In genomic region chr5:109706065-109706464, GRCh38 we compare ENCODE assay signal across 3 cellular contexts.
TF ChIP-seq lines count a peak whose summit lies in the region.

No MANE protein-coding gene starts in this region.

TF ChIP-seq in SK-N-SH, 30 proteins besides CTCF, POLR2A, EP300 and RAD21:
- TF ChIP-seq, protein P1, sequence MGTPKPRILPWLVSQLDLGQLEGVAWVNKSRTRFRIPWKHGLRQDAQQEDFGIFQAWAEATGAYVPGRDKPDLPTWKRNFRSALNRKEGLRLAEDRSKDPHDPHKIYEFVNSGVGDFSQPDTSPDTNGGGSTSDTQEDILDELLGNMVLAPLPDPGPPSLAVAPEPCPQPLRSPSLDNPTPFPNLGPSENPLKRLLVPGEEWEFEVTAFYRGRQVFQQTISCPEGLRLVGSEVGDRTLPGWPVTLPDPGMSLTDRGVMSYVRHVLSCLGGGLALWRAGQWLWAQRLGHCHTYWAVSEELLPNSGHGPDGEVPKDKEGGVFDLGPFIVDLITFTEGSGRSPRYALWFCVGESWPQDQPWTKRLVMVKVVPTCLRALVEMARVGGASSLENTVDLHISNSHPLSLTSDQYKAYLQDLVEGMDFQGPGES (IDR thresholded peaks at IDR 0.05; ENCODE audit: low read depth, low read length), result no peak
- TF ChIP-seq MEF2A (IDR thresholded peaks at IDR 0.05; ENCODE audit: borderline replicate concordance, low read depth) (no peak), TAF1 (IDR thresholded peaks at IDR 0.05; ENCODE audit: borderline replicate concordance, low read depth, low read length) (no peak), POLR2AphosphoS5 (IDR thresholded peaks at IDR 0.05; ENCODE audit: low read depth, low read length) (no peak), EZH2phosphoT487 (IDR thresholded peaks at IDR 0.05; ENCODE audit: borderline replicate concordance, low read depth) (no peak), NFIC (IDR thresholded peaks at IDR 0.05; ENCODE audit: borderline replicate concordance) (no peak), GABPA (IDR thresholded peaks at IDR 0.05; ENCODE audit: low read depth) (no peak), TCF12 (IDR thresholded peaks at IDR 0.05) (no peak), YY1 (IDR thresholded peaks at IDR 0.05; ENCODE audit: low read depth) (no peak), FOSL2 (IDR thresholded peaks at IDR 0.05; ENCODE audit: borderline replicate concordance, low read depth) (no peak), GATA2 (CRISPR knock-in tag; IDR thresholded peaks at IDR 0.05) (no peak), MXI1 (IDR thresholded peaks at IDR 0.05; ENCODE audit: low read depth, low read length) (no peak)

TF ChIP-seq in SK-N-SH treated with all-trans-retinoic acid at 6 μM for 48 hours, 23 proteins besides CTCF, POLR2A, EP300 and RAD21:
- TF ChIP-seq ESRRG (CRISPR knock-in tag; IDR thresholded peaks at IDR 0.05) (no peak), ZFP3 (CRISPR knock-in tag; IDR thresholded peaks at IDR 0.05) (no peak), ZNF70 (CRISPR knock-in tag; IDR thresholded peaks at IDR 0.05) (no peak), ZFP30 (CRISPR knock-in tag; IDR thresholded peaks at IDR 0.05) (no peak), ARNTL (CRISPR knock-in tag; IDR thresholded peaks at IDR 0.05; ENCODE audit: borderline replicate concordance, low read depth) (no peak), SNAI2 (CRISPR knock-in tag; IDR thresholded peaks at IDR 0.05) (no peak), ZC3H10 (CRISPR knock-in tag; IDR thresholded peaks at IDR 0.05) (no peak), ZNF565 (CRISPR knock-in tag; conservative IDR thresholded peaks at IDR 0.05; ENCODE audit: low read depth) (no peak)
- TF ChIP-seq, protein P2, sequence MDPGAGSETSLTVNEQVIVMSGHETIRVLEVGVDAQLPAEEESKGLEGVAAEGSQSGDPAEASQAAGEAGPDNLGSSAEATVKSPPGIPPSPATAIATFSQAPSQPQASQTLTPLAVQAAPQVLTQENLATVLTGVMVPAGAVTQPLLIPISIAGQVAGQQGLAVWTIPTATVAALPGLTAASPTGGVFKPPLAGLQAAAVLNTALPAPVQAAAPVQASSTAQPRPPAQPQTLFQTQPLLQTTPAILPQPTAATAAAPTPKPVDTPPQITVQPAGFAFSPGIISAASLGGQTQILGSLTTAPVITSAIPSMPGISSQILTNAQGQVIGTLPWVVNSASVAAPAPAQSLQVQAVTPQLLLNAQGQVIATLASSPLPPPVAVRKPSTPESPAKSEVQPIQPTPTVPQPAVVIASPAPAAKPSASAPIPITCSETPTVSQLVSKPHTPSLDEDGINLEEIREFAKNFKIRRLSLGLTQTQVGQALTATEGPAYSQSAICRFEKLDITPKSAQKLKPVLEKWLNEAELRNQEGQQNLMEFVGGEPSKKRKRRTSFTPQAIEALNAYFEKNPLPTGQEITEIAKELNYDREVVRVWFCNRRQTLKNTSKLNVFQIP (CRISPR knock-in tag; IDR thresholded peaks at IDR 0.05; ENCODE audit: borderline replicate concordance, low read depth), result no peak

TF ChIP-seq in K562, 482 proteins besides CTCF, POLR2A, EP300 and RAD21:
- TF ChIP-seq HCFC1 (IDR thresholded peaks at IDR 0.05; ENCODE audit: low read depth, low read length) (no peak), MAFF (IDR thresholded peaks at IDR 0.05; ENCODE audit: low read length) (no peak), BCOR (IDR thresholded peaks at IDR 0.05) (peak; percentile 17; the same call in 1 of the 2 replicates), RBM25 (IDR thresholded peaks at IDR 0.05; ENCODE audit: low read depth, low read length, severe bottlenecking) (peak; percentile 83)
- TF ChIP-seq, protein P3, sequence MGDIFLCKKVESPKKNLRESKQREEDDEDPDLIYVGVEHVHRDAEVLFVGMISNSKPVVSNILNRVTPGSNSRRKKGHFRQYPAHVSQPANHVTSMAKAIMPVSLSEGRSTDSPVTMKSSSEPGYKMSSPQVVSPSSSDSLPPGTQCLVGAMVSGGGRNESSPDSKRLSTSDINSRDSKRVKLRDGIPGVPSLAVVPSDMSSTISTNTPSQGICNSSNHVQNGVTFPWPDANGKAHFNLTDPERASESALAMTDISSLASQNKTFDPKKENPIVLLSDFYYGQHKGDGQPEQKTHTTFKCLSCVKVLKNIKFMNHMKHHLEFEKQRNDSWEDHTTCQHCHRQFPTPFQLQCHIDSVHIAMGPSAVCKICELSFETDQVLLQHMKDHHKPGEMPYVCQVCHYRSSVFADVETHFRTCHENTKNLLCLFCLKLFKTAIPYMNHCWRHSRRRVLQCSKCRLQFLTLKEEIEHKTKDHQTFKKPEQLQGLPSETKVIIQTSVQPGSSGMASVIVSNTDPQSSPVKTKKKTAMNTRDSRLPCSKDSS (IDR thresholded peaks at IDR 0.05; ENCODE audit: low read depth, partially characterized antibody), result no peak
